ENCODE assay signal across 12 cellular contexts in the genomic region with DNA sequence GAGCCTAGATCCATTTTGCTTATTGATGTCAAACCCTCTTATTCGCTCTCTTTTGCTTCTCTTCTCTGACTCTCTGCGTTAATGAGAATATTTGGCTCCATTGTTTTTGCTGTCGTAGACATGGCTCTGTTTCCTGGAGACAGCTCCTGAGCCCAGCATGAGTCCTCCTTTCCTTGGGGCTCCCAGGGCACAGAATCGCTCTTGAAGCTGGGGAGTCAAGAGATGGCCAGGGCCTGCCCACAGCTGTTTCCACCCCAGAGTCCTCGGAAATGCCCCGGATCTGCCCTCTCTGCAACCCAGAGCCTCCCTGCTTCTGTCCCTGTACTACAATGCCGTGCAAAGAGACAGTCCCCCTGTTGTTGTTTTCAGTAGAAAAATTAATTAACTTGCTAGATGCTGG.
DNase-seq lines count a peak whose midpoint lies in the region; ATAC-seq and TF ChIP-seq lines count a peak whose summit lies in the region.
"Had no signal": no experiment of that assay in that cellular context is flagged by ENCODE, and none has a peak within 500 bp of the region (broad histone marks: within the 10 kb centered on the region; RNA-seq: fewer than 3 reads in every experiment).

No MANE protein-coding gene starts in this region.

- H3K27ac Mint-ChIP-seq in brain (peak overlapping the region in 4 of 5 experiments; percentile 7 to 91 (median 54)), glutamatergic neuron (ENCODE audit: unreplicated experiment) (peak overlapping the region; percentile 33)
- no peak overlapping the region for H3K27ac Mint-ChIP-seq in activated naive CD4-positive, alpha-beta T cell treated with anti-CD3 and anti-CD28 coated beads for 36 hours

- intact Hi-C loops in posterior vena cava (cut with DNase I), result no loop called here
- intact Hi-C loops in activated naive CD4-positive, alpha-beta T cell treated with anti-CD3 and anti-CD28 coated beads for 36 hours (cut with micrococcal nuclease), result no loop called here

- TF ChIP-seq CTCF in brain (conservative IDR thresholded peaks at IDR 0.05) (no peak), glutamatergic neuron (IDR thresholded peaks at IDR 0.05; ENCODE audit: partially characterized antibody, unreplicated experiment) (no peak)

- H3K27me3 Mint-ChIP-seq in brain (no peaks in the 10 kb centered on the region), glutamatergic neuron (ENCODE audit: unreplicated experiment) (peaks cover 13% of the 10 kb centered on the region)
- H3K27me3 Mint-ChIP-seq in activated naive CD4-positive, alpha-beta T cell treated with anti-CD3 and anti-CD28 coated beads for 36 hours (ENCODE audit: low read depth), result no peaks in the 10 kb centered on the region
- H3K27me3 Mint-ChIP-seq: CD4-positive, CD25-positive, alpha-beta regulatory T cell had no signal

- H3K36me3 Mint-ChIP-seq in brain, result peaks cover 70% of the 10 kb centered on the region
- H3K36me3 Mint-ChIP-seq in glutamatergic neuron (ENCODE audit: unreplicated experiment), result peaks cover 54% of the 10 kb centered on the region
- no peaks in the 10 kb centered on the region for H3K36me3 Mint-ChIP-seq in activated naive CD4-positive, alpha-beta T cell treated with anti-CD3 and anti-CD28 coated beads for 36 hours (ENCODE audit: low read depth)
- H3K36me3 Mint-ChIP-seq: CD4-positive, CD25-positive, alpha-beta regulatory T cell had no signal

- H3K4me3 Mint-ChIP-seq in brain (no peak overlapping the region), glutamatergic neuron (ENCODE audit: unreplicated experiment) (no peak overlapping the region)
- H3K4me3 Mint-ChIP-seq in activated naive CD4-positive, alpha-beta T cell treated with anti-CD3 and anti-CD28 coated beads for 36 hours, result no peak overlapping the region
- H3K4me3 Mint-ChIP-seq: CD4-positive, CD25-positive, alpha-beta regulatory T cell had no signal

- CTCF ChIA-PET in activated naive CD4-positive, alpha-beta T cell treated with anti-CD3 and anti-CD28 coated beads for 36 hours (lab: Charles Lee), result no interaction called here

- H3K9me3 Mint-ChIP-seq in brain (peaks cover 20 to 34% (median 25%) of the 10 kb centered on the region in 5 experiments), glutamatergic neuron (ENCODE audit: unreplicated experiment) (peaks cover 34% of the 10 kb centered on the region)
- H3K9me3 Mint-ChIP-seq in activated naive CD4-positive, alpha-beta T cell treated with anti-CD3 and anti-CD28 coated beads for 36 hours, result peaks cover 10% of the 10 kb centered on the region

- in situ Hi-C loops in G401 (cut with HindIII; ENCODE audit: low sequenced_read_pairs), result no loop called here

- no peak for ATAC-seq in HG03571 (IDR thresholded peaks at IDR 0.05; ENCODE audit: unreplicated experiment)
- ATAC-seq: GM12878 had no signal

- DNase-seq in G401 (ENCODE audit: low spot score), result peak; percentile 48
- no peak for DNase-seq in glutamatergic neuron
- peak; percentile 13 for DNase-seq in posterior vena cava (ENCODE audit: low spot score)
- DNase-seq in activated naive CD4-positive, alpha-beta T cell treated with anti-CD3 and anti-CD28 coated beads for 36 hours, result no peak
- no peak for DNase-seq in DMS 273 treated with DMSO at 0.1 percent for 48 hours (lab: John Stamatoyannopoulos, UW)
- DNase-seq: ACHN; CD4-positive, CD25-positive, alpha-beta regulatory T cell; GM23248; H7 had no signal

- H3K4me1 Mint-ChIP-seq in brain (peaks cover 14% of the 10 kb centered on the region), glutamatergic neuron (ENCODE audit: low read depth, unreplicated experiment) (peaks cover 10% of the 10 kb centered on the region)
- no peaks in the 10 kb centered on the region for H3K4me1 Mint-ChIP-seq in activated naive CD4-positive, alpha-beta T cell treated with anti-CD3 and anti-CD28 coated beads for 36 hours (ENCODE audit: low read depth)
- H3K4me1 Mint-ChIP-seq: CD4-positive, CD25-positive, alpha-beta regulatory T cell had no signal

Comparison
In these comparisons a context has a peak if more than half of its experiments do, and no peak if none do; other contexts are left out.
1. DNase-seq: peak in G401 (single experiment) and posterior vena cava (single experiment); none in glutamatergic neuron (single experiment), activated naive CD4-positive, alpha-beta T cell treated with anti-CD3 and anti-CD28 coated beads for 36 hours (single experiment) and DMS 273 treated with DMSO at 0.1 percent for 48 hours (single experiment).